In the genomic region with DNA sequence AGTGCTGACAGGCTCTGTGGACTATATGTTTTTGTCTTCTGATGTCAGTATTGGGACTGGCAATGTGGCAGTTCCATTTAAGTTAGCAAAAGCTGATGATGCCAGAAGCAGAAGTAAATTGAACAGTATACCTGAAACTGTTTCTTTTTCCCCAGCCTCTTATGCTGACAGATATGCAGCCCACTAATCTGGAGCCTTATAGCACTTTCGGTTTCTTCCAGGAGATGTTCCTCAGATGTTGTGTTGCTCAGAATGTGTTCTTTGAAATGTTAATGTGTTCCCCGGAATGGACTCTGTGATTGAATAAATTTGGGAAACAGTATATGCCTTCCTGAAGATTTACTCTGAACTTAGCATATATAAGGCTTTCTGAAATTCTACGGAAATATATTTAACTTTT, we compare ENCODE assay signal across 20 cellular contexts.
DNase-seq lines count a peak whose midpoint lies in the region; ATAC-seq and TF ChIP-seq lines count a peak whose summit lies in the region.
"Had no signal": no experiment of that assay in that cellular context is flagged by ENCODE, and none has a peak within 500 bp of the region (broad histone marks: within the 10 kb centered on the region; RNA-seq: fewer than 3 reads in every experiment).

No MANE protein-coding gene starts in this region.

- no peak overlapping the region for H3K4me3 Mint-ChIP-seq in endothelial cell (ENCODE audit: unreplicated experiment)
- H3K4me3 Mint-ChIP-seq: CD4-positive, alpha-beta memory T cell had no signal

- H3K27ac ChIP-seq in IMR-90 (ENCODE audit: insufficient read depth, low read length) (no peak overlapping the region), mesendoderm (ENCODE audit: low read depth, low read length) (no peak overlapping the region), tibial artery (no peak overlapping the region), neuronal stem cell (replicated peaks; ENCODE audit: low read length) (no peak overlapping the region)
- H3K27ac ChIP-seq: KMS-11, Peyer's patch had no signal

- H4K91ac ChIP-seq in IMR-90 (ENCODE audit: insufficient read depth, low read depth, low read length), result no peak overlapping the region
- no peak overlapping the region for H4K91ac ChIP-seq in neuronal stem cell (ENCODE audit: low read depth, low read length, poor library complexity)

- no peak overlapping the region for H3K56ac ChIP-seq in IMR-90 (ENCODE audit: extremely low read depth, insufficient read depth, low read length)
- no peak overlapping the region for H3K56ac ChIP-seq in mesendoderm (ENCODE audit: low read length)

- CTCF ChIA-PET in IMR-90 (lab: Yijun Ruan, JAX), result no interaction called here

- H2BK15ac ChIP-seq in IMR-90 (ENCODE audit: low read depth, low read length) (no peak overlapping the region), mesendoderm (replicated peaks; ENCODE audit: low read depth) (no peak overlapping the region), neuronal stem cell (ENCODE audit: low read length) (no peak overlapping the region)

- no peak overlapping the region for H4K8ac ChIP-seq in IMR-90 (ENCODE audit: low read depth in 2 of 2, low read length in 2 of 2)
- no peak overlapping the region for H4K8ac ChIP-seq in mesendoderm (ENCODE audit: low read depth, low read length)
- no peak overlapping the region for H4K8ac ChIP-seq in neuronal stem cell (ENCODE audit: low read depth, low read length)

- H3K79me1 ChIP-seq in IMR-90 (ENCODE audit: low read depth in 1 of 2, low read length in 2 of 2) (no peaks in the 10 kb centered on the region), mesendoderm (ENCODE audit: low read length) (no peaks in the 10 kb centered on the region), neuronal stem cell (ENCODE audit: low read depth, low read length) (no peaks in the 10 kb centered on the region)

- intact Hi-C loops in IMR-90 (cut with micrococcal nuclease), result no loop called here
- intact Hi-C loops in tibial artery (cut with DNase I; ENCODE audit: low total_unique reads), result no loop called here

- BruUV-seq in IMR-90 (replicated peaks; lab: Mats Ljungman, UMichigan), result no TSS peak

- H3K4me2 ChIP-seq in IMR-90 (ENCODE audit: low read depth, low read length), result peak overlapping the region; percentile 31
- H3K4me2 ChIP-seq in mesendoderm (ENCODE audit: low read length), result no peak overlapping the region
- no peak overlapping the region for H3K4me2 ChIP-seq in neuronal stem cell (ENCODE audit: insufficient read depth, low read length, poor library complexity, severe bottlenecking)
- H3K4me2 ChIP-seq: KMS-11 had no signal

- H3K9ac ChIP-seq in IMR-90 (ENCODE audit: low read depth, low read length), result no peak overlapping the region
- no peak overlapping the region for H3K9ac ChIP-seq in mesendoderm (ENCODE audit: low read length)
- no peak overlapping the region for H3K9ac ChIP-seq in neuronal stem cell (ENCODE audit: low read depth, low read length, poor library complexity)
- H3K9ac ChIP-seq: KMS-11 had no signal

- peaks cover 10% of the 10 kb centered on the region for H3K36me3 Mint-ChIP-seq in endothelial cell (ENCODE audit: low read depth, unreplicated experiment)

- peaks cover 11% of the 10 kb centered on the region for H3K4me1 Mint-ChIP-seq in endothelial cell (ENCODE audit: unreplicated experiment)
- H3K4me1 Mint-ChIP-seq: CD4-positive, alpha-beta memory T cell had no signal

- H2BK12ac ChIP-seq in neuronal stem cell (ENCODE audit: low read length), result no peak overlapping the region

- H3K36me3 ChIP-seq in IMR-90 (ENCODE audit: control insufficient read depth, insufficient read depth, low read length), result 0 out of 2 replicates have a peak, but pooled peaks cover 3% of the 10 kb centered on the region
- no peaks in the 10 kb centered on the region for H3K36me3 ChIP-seq in mesendoderm (ENCODE audit: control insufficient read depth, insufficient read depth, low read length)
- peaks cover 7 to 19% (median 9%) of the 10 kb centered on the region in 3 donors for H3K36me3 ChIP-seq in tibial artery
- peaks cover 0 to 7% of the 10 kb centered on the region in 2 donors for H3K36me3 ChIP-seq in neuronal stem cell (replicated peaks in 1 of 2; ENCODE audit: control insufficient read depth in 2 of 2, insufficient read depth in 2 of 2, low read length in 2 of 2)
- H3K36me3 ChIP-seq: BE2C had no signal

- no peak overlapping the region for H2BK20ac ChIP-seq in IMR-90 (ENCODE audit: low read depth, low read length)

- no peak for TF ChIP-seq POLR2A in IMR-90 (IDR thresholded peaks at IDR 0.05; ENCODE audit: low read depth, low read length)

- H3K9me3 ChIP-seq in IMR-90 (ENCODE audit: control insufficient read depth, insufficient read depth, low read length), result no peaks in the 10 kb centered on the region
- H3K9me3 ChIP-seq in tibial artery, result no peaks in the 10 kb centered on the region
- no peaks in the 10 kb centered on the region for H3K9me3 ChIP-seq in neuronal stem cell (replicated peaks in 1 of 2; ENCODE audit: control insufficient read depth in 2 of 2, insufficient read depth in 1 of 2, low read depth in 1 of 2, low read length in 2 of 2)
- H3K9me3 ChIP-seq: BE2C, Peyer's patch had no signal

- H4K20me1 ChIP-seq in IMR-90 (ENCODE audit: insufficient read depth, low read length), result no peaks in the 10 kb centered on the region

- no peak overlapping the region for H3K4me3 ChIP-seq in IMR-90 (ENCODE audit: insufficient read depth, low read depth, low read length)
- H3K4me3 ChIP-seq in mesendoderm (ENCODE audit: low read length), result no peak overlapping the region
- H3K4me3 ChIP-seq in tibial artery, result no peak overlapping the region
- no peak overlapping the region for H3K4me3 ChIP-seq in neuronal stem cell (ENCODE audit: low read length in 2 of 2)
- H3K4me3 ChIP-seq: Peyer's patch had no signal

- no peak overlapping the region for H3K23ac ChIP-seq in IMR-90 (ENCODE audit: low read depth, low read length)
- H3K23ac ChIP-seq in mesendoderm (ENCODE audit: low read length), result no peak overlapping the region
- no peak overlapping the region for H3K23ac ChIP-seq in neuronal stem cell (ENCODE audit: low read depth, low read length, poor library complexity)

- H3K4me1 ChIP-seq in IMR-90 (ENCODE audit: control insufficient read depth, insufficient read depth, low read length) (no peaks in the 10 kb centered on the region), mesendoderm (ENCODE audit: control insufficient read depth, low read depth, low read length) (no peaks in the 10 kb centered on the region), tibial artery (peaks cover 0 to 17% (median 0%) of the 10 kb centered on the region in 4 donors), neuronal stem cell (ENCODE audit: control insufficient read depth in 2 of 2, insufficient read depth in 1 of 2, low read depth in 1 of 2, low read length in 2 of 2) (peaks cover 0 to 4% of the 10 kb centered on the region in 2 donors)
- H3K4me1 ChIP-seq: Peyer's patch had no signal

- no peak for DNase-seq in IMR-90
- DNase-seq in endothelial cell (ENCODE audit: low spot score), result no peak
- DNase-seq in mesendoderm, result peak; percentile 14
- no peak for DNase-seq in tibial artery
- no peak for DNase-seq in omental fat pad (ENCODE audit: low spot score)
- DNase-seq in NCI-H1694 (lab: John Stamatoyannopoulos, UW), result no peak
- no peak for DNase-seq in neuronal stem cell (ENCODE audit: low spot score)
- DNase-seq: ACHN; BE2C; CD4-positive, alpha-beta memory T cell; DMS79; GDM1; HCEC 1CT; NCI-H1092; NCI-H187; Peyer's patch; Right ventricle myocardium superior had no signal

- dilution Hi-C loops in IMR-90 (cut with HindIII; ENCODE audit: low sequenced_read_pairs, unreplicated experiment), result no loop called here

- H2BK5ac ChIP-seq in IMR-90 (ENCODE audit: low read depth, low read length, poor library complexity, severe bottlenecking), result no peak overlapping the region
- H2BK5ac ChIP-seq in mesendoderm (ENCODE audit: low read length), result no peak overlapping the region
- H2BK5ac ChIP-seq in neuronal stem cell (ENCODE audit: low read length), result no peak overlapping the region

- 80% methylated on average over 1 of the region's 3 CpGs; no CpG with 5 or more reads in 1 of the 2 experiments for WGBS in IMR-90 (ENCODE audit: extremely low coverage in 2 of 2, insufficient read length in 1 of 2), 2 experiments
- no CpG with 5 or more reads among the region's 3 CpGs for WGBS in mesendoderm (ENCODE audit: extremely low coverage, insufficient coverage, low lambda C conversion rate)
- no CpG with 5 or more reads among the region's 3 CpGs for WGBS in neuronal stem cell (ENCODE audit: extremely low coverage in 2 of 2, insufficient read length in 2 of 2, insufficient replicate concordance in 1 of 2), 2 donors

- no peaks in the 10 kb centered on the region for H3K79me2 ChIP-seq in mesendoderm (ENCODE audit: control insufficient read depth, insufficient read depth, low read length)

- H3K14ac ChIP-seq in IMR-90 (replicated peaks; ENCODE audit: low read depth, low read length), result no peak overlapping the region
- no peak overlapping the region for H3K14ac ChIP-seq in neuronal stem cell (ENCODE audit: low read length)

- in situ Hi-C loops in IMR-90 (cut with MboI; ENCODE audit: low sequenced_read_pairs), result no loop called here

- H3K18ac ChIP-seq in IMR-90 (ENCODE audit: low read depth, low read length) (no peak overlapping the region), mesendoderm (ENCODE audit: low read length) (no peak overlapping the region), neuronal stem cell (ENCODE audit: low read length) (no peak overlapping the region)

- no peak overlapping the region for H2AK9ac ChIP-seq in IMR-90 (replicated peaks; ENCODE audit: low read depth, low read length, poor library complexity)

- no peak for TF ChIP-seq CTCF in IMR-90 (conservative IDR thresholded peaks at IDR 0.05; ENCODE audit: low read depth, low read length)
- no peak for TF ChIP-seq CTCF in endothelial cell (IDR thresholded peaks at IDR 0.05; ENCODE audit: unreplicated experiment)
- TF ChIP-seq CTCF in tibial artery (IDR thresholded peaks at IDR 0.05), result no peak
- TF ChIP-seq CTCF in omental fat pad (IDR thresholded peaks at IDR 0.05), result no peak

- H3K4ac ChIP-seq in IMR-90 (ENCODE audit: low read depth, low read length) (no peak overlapping the region), mesendoderm (ENCODE audit: low read depth, low read length) (no peak overlapping the region), neuronal stem cell (ENCODE audit: low read length) (no peak overlapping the region)

- no peak for TF ChIP-seq RAD21 in IMR-90 (IDR thresholded peaks at IDR 0.05; ENCODE audit: low read length)

- no peaks in the 10 kb centered on the region for H3K9me3 Mint-ChIP-seq in endothelial cell (ENCODE audit: unreplicated experiment)

- H2BK120ac ChIP-seq in IMR-90 (ENCODE audit: low read depth, low read length) (no peak overlapping the region), mesendoderm (ENCODE audit: low read depth, low read length) (no peak overlapping the region), neuronal stem cell (ENCODE audit: low read depth, low read length) (no peak overlapping the region)

- peak; percentile 51 for ATAC-seq in GM21529 (IDR thresholded peaks at IDR 0.05; ENCODE audit: unreplicated experiment)
- ATAC-seq in IMR-90 (ENCODE audit: low read depth), result peak; percentile 27; the same call in 1 of the 2 replicates
- ATAC-seq in omental fat pad (ENCODE audit: low FRiP score), result no peak
- ATAC-seq: SK-N-SH treated with all-trans-retinoic acid at 6 μM for 48 hours had no signal

- H4K5ac ChIP-seq in IMR-90 (ENCODE audit: low read depth, low read length) (no peak overlapping the region), mesendoderm (ENCODE audit: low read length) (no peak overlapping the region)

- peak overlapping the region; percentile 25 for H3K27ac Mint-ChIP-seq in endothelial cell (ENCODE audit: unreplicated experiment)

- no peaks in the 10 kb centered on the region for H3K9me1 ChIP-seq in IMR-90 (ENCODE audit: insufficient read depth, low read length)

- H2AFZ ChIP-seq in IMR-90 (replicated peaks; ENCODE audit: low read length, poor library complexity) (no peak overlapping the region), neuronal stem cell (ENCODE audit: low read length) (no peak overlapping the region)

- POLR2A ChIA-PET in IMR-90 (lab: Charles Lee; ENCODE audit: unreplicated experiment), result no interaction called here

- H3K27me3 ChIP-seq in IMR-90 (ENCODE audit: control insufficient read depth, insufficient read depth, low read length) (no peaks in the 10 kb centered on the region), mesendoderm (ENCODE audit: insufficient read depth, low read length, poor library complexity) (no peaks in the 10 kb centered on the region), tibial artery (no peaks in the 10 kb centered on the region), neuronal stem cell (ENCODE audit: control insufficient read depth in 3 of 3, insufficient read depth in 3 of 3, low read depth in 1 of 3, low read length in 3 of 3) (no peaks in the 10 kb centered on the region)
- H3K27me3 ChIP-seq: BE2C, Peyer's patch had no signal

- peaks cover 1% of the 10 kb centered on the region for H3K27me3 Mint-ChIP-seq in endothelial cell (ENCODE audit: unreplicated experiment)
- H3K27me3 Mint-ChIP-seq: CD4-positive, alpha-beta memory T cell had no signal

- H2AK5ac ChIP-seq in IMR-90 (ENCODE audit: low read depth, low read length), result no peak overlapping the region
- H2AK5ac ChIP-seq in mesendoderm (ENCODE audit: low read length), result no peak overlapping the region
- no peak overlapping the region for H2AK5ac ChIP-seq in neuronal stem cell (ENCODE audit: low read depth, low read length)
